ENCODE assay signal across 18 cellular contexts in genomic region chr4:112933790-112934189, GRCh38.
DNase-seq lines count a peak whose midpoint lies in the region; ATAC-seq and TF ChIP-seq lines count a peak whose summit lies in the region.
"Had no signal": no experiment of that assay in that cellular context is flagged by ENCODE, and none has a peak within 500 bp of the region (broad histone marks: within the 10 kb centered on the region; RNA-seq: fewer than 3 reads in every experiment).

No MANE protein-coding gene starts in this region.

- H3K4me1 Mint-ChIP-seq in WTC11, result peaks cover 16% of the 10 kb centered on the region
- H3K4me1 Mint-ChIP-seq: CD4-positive, CD25-positive, alpha-beta regulatory T cell had no signal

- no peak overlapping the region for H3K4me3 Mint-ChIP-seq in WTC11
- H3K4me3 Mint-ChIP-seq: CD4-positive, CD25-positive, alpha-beta regulatory T cell; CD8-positive, alpha-beta T cell; HFFc6 had no signal

- DNase-seq in EL, result peak; percentile 4
- peak; percentile 2 for DNase-seq in ELR (ENCODE audit: low read depth)
- DNase-seq in WTC11 (ENCODE audit: low spot score), result no peak
- DNase-seq in fibroblast of mammary gland (ENCODE audit: low read depth), result peak; percentile 19
- DNase-seq in GM10266 (ENCODE audit: extremely low spot score), result no peak
- DNase-seq in GDM1 (lab: John Stamatoyannopoulos, UW), result no peak
- no peak for DNase-seq in inferior parietal cortex (ENCODE audit: extremely low spot score)
- DNase-seq in RPMI8226, result no peak
- DNase-seq: C1 segment of cervical spinal cord; Caco-2; CD4-positive, CD25-positive, alpha-beta regulatory T cell; CD8-positive, alpha-beta T cell; DMS153; DND-41; GOT3; HFFc6 had no signal

- TF ChIP-seq CTCF in WTC11 (IDR thresholded peaks at IDR 0.05), result no peak
- TF ChIP-seq CTCF in fibroblast of mammary gland (conservative IDR thresholded peaks at IDR 0.05; ENCODE audit: control insufficient read depth, insufficient read depth, low read depth, low read length), result no peak
- TF ChIP-seq CTCF in GM10266 (IDR thresholded peaks at IDR 0.05; ENCODE audit: control insufficient read depth, insufficient read depth, low read depth, missing control alignments), result no peak

- H3K9me3 Mint-ChIP-seq in WTC11, result no peaks in the 10 kb centered on the region
- H3K9me3 Mint-ChIP-seq: CD8-positive, alpha-beta T cell; HFFc6 had no signal

- H3K4me3 ChIP-seq in fibroblast of mammary gland (ENCODE audit: control insufficient read depth, low read depth, low read length), result no peak overlapping the region
- H3K4me3 ChIP-seq: GM12878, HAP-1 had no signal

- peak overlapping the region; percentile 29 for H3K27ac Mint-ChIP-seq in WTC11
- H3K27ac Mint-ChIP-seq: CD4-positive, CD25-positive, alpha-beta regulatory T cell; CD8-positive, alpha-beta T cell; HFFc6 had no signal

- peaks cover 6% of the 10 kb centered on the region for H3K36me3 Mint-ChIP-seq in WTC11
- H3K36me3 Mint-ChIP-seq: CD4-positive, CD25-positive, alpha-beta regulatory T cell; CD8-positive, alpha-beta T cell had no signal

- POLR2A ChIA-PET in WTC11 (lab: Charles Lee), result interaction anchor here (1.0 kb wide), 1 partner anchor 35 kb away, joined by 3 read pairs; no protein-coding TSS in a partner anchor

- H3K27me3 Mint-ChIP-seq in WTC11 (ENCODE audit: low read depth), result no peaks in the 10 kb centered on the region

- CTCF ChIA-PET in WTC11 (lab: Charles Lee), result no interaction called here

- no peak for ATAC-seq in WTC11
- ATAC-seq: CD8-positive, alpha-beta T cell; GM12878 had no signal

TF ChIP-seq in WTC11, 78 proteins besides CTCF, POLR2A, EP300 and RAD21:
- TF ChIP-seq IRF1 (CRISPR knock-in tag; IDR thresholded peaks at IDR 0.05), result no peak
- no peak for TF ChIP-seq AFF4 (CRISPR knock-in tag; IDR thresholded peaks at IDR 0.05; ENCODE audit: borderline replicate concordance)
- no peak for TF ChIP-seq ZNF121 (CRISPR knock-in tag; IDR thresholded peaks at IDR 0.05)
- TF ChIP-seq MYBL2 (CRISPR knock-in tag; IDR thresholded peaks at IDR 0.05), result no peak
- no peak for TF ChIP-seq ZNF232 (CRISPR knock-in tag; IDR thresholded peaks at IDR 0.05)
- TF ChIP-seq, protein P1, sequence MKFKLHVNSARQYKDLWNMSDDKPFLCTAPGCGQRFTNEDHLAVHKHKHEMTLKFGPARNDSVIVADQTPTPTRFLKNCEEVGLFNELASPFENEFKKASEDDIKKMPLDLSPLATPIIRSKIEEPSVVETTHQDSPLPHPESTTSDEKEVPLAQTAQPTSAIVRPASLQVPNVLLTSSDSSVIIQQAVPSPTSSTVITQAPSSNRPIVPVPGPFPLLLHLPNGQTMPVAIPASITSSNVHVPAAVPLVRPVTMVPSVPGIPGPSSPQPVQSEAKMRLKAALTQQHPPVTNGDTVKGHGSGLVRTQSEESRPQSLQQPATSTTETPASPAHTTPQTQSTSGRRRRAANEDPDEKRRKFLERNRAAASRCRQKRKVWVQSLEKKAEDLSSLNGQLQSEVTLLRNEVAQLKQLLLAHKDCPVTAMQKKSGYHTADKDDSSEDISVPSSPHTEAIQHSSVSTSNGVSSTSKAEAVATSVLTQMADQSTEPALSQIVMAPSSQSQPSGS (CRISPR knock-in tag; IDR thresholded peaks at IDR 0.05; ENCODE audit: borderline replicate concordance, low read depth), result no peak
- no peak for TF ChIP-seq USF1 (CRISPR knock-in tag; IDR thresholded peaks at IDR 0.05)
- no peak for TF ChIP-seq PRRX2 (CRISPR knock-in tag; IDR thresholded peaks at IDR 0.05)
- TF ChIP-seq HMGXB4 (CRISPR knock-in tag; IDR thresholded peaks at IDR 0.05), result no peak
- no peak for TF ChIP-seq ZNF512 (CRISPR knock-in tag; IDR thresholded peaks at IDR 0.05; ENCODE audit: borderline replicate concordance)
- no peak for TF ChIP-seq ZBTB43 (CRISPR knock-in tag; IDR thresholded peaks at IDR 0.05)
- no peak for TF ChIP-seq TCF7 (CRISPR knock-in tag; IDR thresholded peaks at IDR 0.05; ENCODE audit: low read depth)
- TF ChIP-seq ZNF263 (CRISPR knock-in tag; IDR thresholded peaks at IDR 0.05; ENCODE audit: low read depth), result no peak

Comparison
In these comparisons a context has a peak if more than half of its experiments do, and no peak if none do; other contexts are left out.
1. DNase-seq: peak in EL (single experiment), ELR (single experiment) and fibroblast of mammary gland (single experiment); none in WTC11 (single experiment), GM10266 (single experiment), GDM1 (single experiment), inferior parietal cortex (single experiment) and RPMI8226 (single experiment).